In the genomic region with DNA sequence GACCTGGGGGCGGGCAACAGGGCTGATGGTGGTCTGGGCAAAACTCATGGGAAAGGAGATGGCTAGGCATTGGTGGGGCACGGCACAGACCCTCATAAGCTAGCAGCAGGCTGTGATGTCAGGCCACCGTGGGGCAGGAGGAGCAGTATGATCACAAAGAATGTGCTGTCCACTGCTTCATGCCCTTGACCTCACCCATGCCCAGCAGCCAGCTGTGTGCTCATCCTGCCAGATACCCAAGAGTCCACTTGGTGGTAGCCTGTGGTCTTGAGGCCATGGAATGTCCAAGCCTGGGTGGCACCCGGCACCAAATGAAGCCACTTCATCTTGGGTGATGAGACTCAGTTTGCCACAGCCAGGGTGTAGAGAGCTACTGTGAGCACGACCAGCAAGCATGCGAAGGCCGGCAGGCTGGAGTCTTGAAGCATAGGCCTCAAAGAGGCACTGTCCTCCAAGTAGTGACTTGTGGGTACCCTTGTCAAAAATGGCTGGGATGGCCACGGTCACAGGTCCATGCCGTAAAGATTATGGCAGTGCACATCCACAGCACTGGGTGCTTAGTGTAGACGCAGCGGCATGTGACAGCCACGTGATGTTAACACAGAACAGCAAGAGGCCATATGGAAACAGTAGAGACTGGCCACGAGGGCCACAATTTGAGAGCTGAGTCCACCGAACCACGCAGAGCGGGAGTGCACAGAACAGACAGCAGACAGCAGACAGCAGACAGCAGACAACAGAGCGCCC, we compare ENCODE assay signal across 12 cellular contexts. TPM values are rescaled to one million over a fixed set of nuclear protein-coding genes. Genes with fewer than 3 reads are reported as not detected.
DNase-seq lines count a peak whose midpoint lies in the region; ATAC-seq and TF ChIP-seq lines count a peak whose summit lies in the region.
"Had no signal": no experiment of that assay in that cellular context is flagged by ENCODE, and none has a peak within 500 bp of the region (broad histone marks: within the 10 kb centered on the region; RNA-seq: fewer than 3 reads in every experiment).

No MANE protein-coding gene starts in this region.

- no peaks in the 10 kb centered on the region for H3K9me3 Mint-ChIP-seq in effector memory CD8-positive, alpha-beta T cell

- CTCF ChIA-PET in IMR-90 (lab: Yijun Ruan, JAX): no interaction called here

- H4K91ac ChIP-seq in IMR-90 (ENCODE audit: insufficient read depth, low read depth, low read length) (no peak overlapping the region), neuronal stem cell (ENCODE audit: low read depth, low read length, poor library complexity) (peak overlapping the region; percentile 88)

- H2BK5ac ChIP-seq in IMR-90 (ENCODE audit: low read depth, low read length, poor library complexity, severe bottlenecking) (no peak overlapping the region), neuronal stem cell (ENCODE audit: low read length) (no peak overlapping the region)

- TF ChIP-seq POLR2A in IMR-90 (IDR thresholded peaks at IDR 0.05; ENCODE audit: low read depth, low read length): no peak

- H2AFZ ChIP-seq in IMR-90 (replicated peaks; ENCODE audit: low read length, poor library complexity) (no peak overlapping the region), neuronal stem cell (ENCODE audit: low read length) (no peak overlapping the region)
- H2AFZ ChIP-seq: PC-9 had no signal

- no TSS peak for BruUV-seq in IMR-90 (replicated peaks; lab: Mats Ljungman, UMichigan)

- no peak overlapping the region for H2AK5ac ChIP-seq in IMR-90 (ENCODE audit: low read depth, low read length)
- peak overlapping the region; percentile 12 for H2AK5ac ChIP-seq in neuronal stem cell (ENCODE audit: low read depth, low read length)

- H3K79me1 ChIP-seq in IMR-90 (ENCODE audit: low read depth in 1 of 2, low read length in 2 of 2): peaks cover 4 to 21% of the 10 kb centered on the region in 2 experiments; a peak in 2 of 4 replicates
- H3K79me1 ChIP-seq in neuronal stem cell (ENCODE audit: low read depth, low read length): peaks cover 16% of the 10 kb centered on the region

- H3K36me3 ChIP-seq in BLaER1 treated with 17β-estradiol and CSF1 and Interleukin-3, amounts not matched to agents 10 nM and 100 nM: peaks cover 10 to 28% (median 20%) of the 10 kb centered on the region in 11 experiments; a peak in 19 of 22 replicates
- no peaks in the 10 kb centered on the region for H3K36me3 ChIP-seq in IMR-90 (ENCODE audit: control insufficient read depth, insufficient read depth, low read length)
- H3K36me3 ChIP-seq in neuronal stem cell (replicated peaks in 1 of 2; ENCODE audit: control insufficient read depth in 2 of 2, insufficient read depth in 2 of 2, low read length in 2 of 2): peaks cover 10 to 32% of the 10 kb centered on the region in 2 donors

- TF ChIP-seq RAD21 in IMR-90 (IDR thresholded peaks at IDR 0.05; ENCODE audit: low read length): no peak

- no peak overlapping the region for H2BK20ac ChIP-seq in IMR-90 (ENCODE audit: low read depth, low read length)

- H2BK120ac ChIP-seq in IMR-90 (ENCODE audit: low read depth, low read length) (no peak overlapping the region), neuronal stem cell (ENCODE audit: low read depth, low read length) (no peak overlapping the region)

- H3K4me2 ChIP-seq in BLaER1 treated with 17β-estradiol and CSF1 and Interleukin-3, amounts not matched to agents 10 nM and 100 nM: peak overlapping the region in 10 of 11 experiments; percentile 73 to 91 (median 84); a peak in 18 of 22 replicates
- H3K4me2 ChIP-seq in IMR-90 (ENCODE audit: low read depth, low read length): no peak overlapping the region
- no peak overlapping the region for H3K4me2 ChIP-seq in neuronal stem cell (ENCODE audit: insufficient read depth, low read length, poor library complexity, severe bottlenecking)
- H3K4me2 ChIP-seq: PC-9 had no signal

- peak overlapping the region in 1 of 2 donors; percentile 81 for H3K27ac Mint-ChIP-seq in effector memory CD8-positive, alpha-beta T cell

- no peak overlapping the region for H3K56ac ChIP-seq in IMR-90 (ENCODE audit: extremely low read depth, insufficient read depth, low read length)

- intact Hi-C loops in IMR-90 (cut with micrococcal nuclease): no loop called here

- no peak overlapping the region for H4K8ac ChIP-seq in IMR-90 (ENCODE audit: low read depth in 2 of 2, low read length in 2 of 2)
- no peak overlapping the region for H4K8ac ChIP-seq in neuronal stem cell (ENCODE audit: low read depth, low read length)

- dilution Hi-C loops in IMR-90 (cut with HindIII; ENCODE audit: low sequenced_read_pairs, unreplicated experiment): no loop called here

- H3K4ac ChIP-seq in IMR-90 (ENCODE audit: low read depth, low read length) (no peak overlapping the region), neuronal stem cell (ENCODE audit: low read length) (no peak overlapping the region)

- H2BK12ac ChIP-seq in neuronal stem cell (ENCODE audit: low read length): no peak overlapping the region

- no peak overlapping the region for H2AK9ac ChIP-seq in IMR-90 (replicated peaks; ENCODE audit: low read depth, low read length, poor library complexity)

- H3K18ac ChIP-seq in IMR-90 (ENCODE audit: low read depth, low read length) (no peak overlapping the region), neuronal stem cell (ENCODE audit: low read length) (peak overlapping the region; percentile 6)

- no peak overlapping the region for H3K23ac ChIP-seq in IMR-90 (ENCODE audit: low read depth, low read length)
- H3K23ac ChIP-seq in neuronal stem cell (ENCODE audit: low read depth, low read length, poor library complexity): peak overlapping the region; percentile 56

- 97% methylated on average over 13 of the region's 17 CpGs; no CpG with 5 or more reads in 1 of the 2 experiments for WGBS in IMR-90 (ENCODE audit: extremely low coverage in 2 of 2, insufficient read length in 1 of 2), 2 experiments
- WGBS in neuronal stem cell (ENCODE audit: extremely low coverage in 2 of 2, insufficient read length in 2 of 2, insufficient replicate concordance in 1 of 2), 2 donors: no CpG with 5 or more reads among the region's 17 CpGs

- in situ Hi-C loops in IMR-90 (cut with MboI; ENCODE audit: low sequenced_read_pairs): no loop called here

- peak overlapping the region in 1 of 11 experiments; percentile 86; a peak in 1 of 22 replicates for H3K9ac ChIP-seq in BLaER1 treated with 17β-estradiol and CSF1 and Interleukin-3, amounts not matched to agents 10 nM and 100 nM
- no peak overlapping the region for H3K9ac ChIP-seq in IMR-90 (ENCODE audit: low read depth, low read length)
- peak overlapping the region; percentile 33 for H3K9ac ChIP-seq in neuronal stem cell (ENCODE audit: low read depth, low read length, poor library complexity)

- H3K4me3 ChIP-seq in BLaER1 treated with 17β-estradiol and CSF1 and Interleukin-3, amounts not matched to agents 10 nM and 100 nM: 0 out of 20 replicates have a peak overlapping the region, but pooled peaks of 1 of the 10 experiments have one; percentile 72
- no peak overlapping the region for H3K4me3 ChIP-seq in IMR-90 (ENCODE audit: insufficient read depth, low read depth, low read length)
- H3K4me3 ChIP-seq in neuronal stem cell (ENCODE audit: low read length in 2 of 2): peak overlapping the region in 1 of 2 donors; percentile 63
- H3K4me3 ChIP-seq: PC-9 had no signal

- no peak for ATAC-seq in IMR-90 (ENCODE audit: low read depth)
- no peak for ATAC-seq in effector memory CD8-positive, alpha-beta T cell (replicated peaks)
- ATAC-seq in omental fat pad (ENCODE audit: low FRiP score): no peak

- no peaks in the 10 kb centered on the region for H3K27me3 Mint-ChIP-seq in effector memory CD8-positive, alpha-beta T cell

- peak overlapping the region; percentile 74 to 77 for H3K4me3 Mint-ChIP-seq in effector memory CD8-positive, alpha-beta T cell

- H3K27me3 ChIP-seq in BLaER1 treated with 17β-estradiol and CSF1 and Interleukin-3, amounts not matched to agents 10 nM and 100 nM: peaks cover 23 to 34% (median 30%) of the 10 kb centered on the region in 11 experiments
- H3K27me3 ChIP-seq in IMR-90 (ENCODE audit: control insufficient read depth, insufficient read depth, low read length) (no peaks in the 10 kb centered on the region), neuronal stem cell (ENCODE audit: control insufficient read depth in 3 of 3, insufficient read depth in 3 of 3, low read depth in 1 of 3, low read length in 3 of 3) (no peaks in the 10 kb centered on the region)

- H3K27ac ChIP-seq in BLaER1 treated with 17β-estradiol and CSF1 and Interleukin-3, amounts not matched to agents 10 nM and 100 nM: no peak overlapping the region
- H3K27ac ChIP-seq in IMR-90 (ENCODE audit: insufficient read depth, low read length): no peak overlapping the region
- H3K27ac ChIP-seq in neuronal stem cell (replicated peaks; ENCODE audit: low read length): no peak overlapping the region
- H3K27ac ChIP-seq: PC-9 had no signal

- H3K4me1 Mint-ChIP-seq in effector memory CD8-positive, alpha-beta T cell (ENCODE audit: low read depth in 2 of 2): peaks cover 14% of the 10 kb centered on the region in 2 donors

- peaks cover 23% of the 10 kb centered on the region for H3K36me3 Mint-ChIP-seq in effector memory CD8-positive, alpha-beta T cell (ENCODE audit: insufficient read depth)

- peaks cover 0 to 8% (median 0%) of the 10 kb centered on the region in 11 experiments; a peak in 1 of 22 replicates for H3K9me3 ChIP-seq in BLaER1 treated with 17β-estradiol and CSF1 and Interleukin-3, amounts not matched to agents 10 nM and 100 nM (replicated peaks in 1 of 11)
- H3K9me3 ChIP-seq in IMR-90 (ENCODE audit: control insufficient read depth, insufficient read depth, low read length): no peaks in the 10 kb centered on the region
- H3K9me3 ChIP-seq in neuronal stem cell (replicated peaks in 1 of 2; ENCODE audit: control insufficient read depth in 2 of 2, insufficient read depth in 1 of 2, low read depth in 1 of 2, low read length in 2 of 2): peaks cover 2 to 9% of the 10 kb centered on the region in 2 donors

- POLR2A ChIA-PET in IMR-90 (lab: Charles Lee; ENCODE audit: unreplicated experiment): no interaction called here

- H2BK15ac ChIP-seq in IMR-90 (ENCODE audit: low read depth, low read length) (no peak overlapping the region), neuronal stem cell (ENCODE audit: low read length) (no peak overlapping the region)

- H3K14ac ChIP-seq in IMR-90 (replicated peaks; ENCODE audit: low read depth, low read length) (0 out of 2 replicates have a peak overlapping the region, but pooled peaks have one; percentile 4), neuronal stem cell (ENCODE audit: low read length) (peak overlapping the region; percentile 17)

- H4K5ac ChIP-seq in IMR-90 (ENCODE audit: low read depth, low read length): no peak overlapping the region

- peaks cover 28 to 78% (median 36%) of the 10 kb centered on the region in 10 experiments for H3K4me1 ChIP-seq in BLaER1 treated with 17β-estradiol and CSF1 and Interleukin-3, amounts not matched to agents 10 nM and 100 nM
- H3K4me1 ChIP-seq in IMR-90 (ENCODE audit: control insufficient read depth, insufficient read depth, low read length) (peaks cover 8% of the 10 kb centered on the region), neuronal stem cell (ENCODE audit: control insufficient read depth in 2 of 2, insufficient read depth in 1 of 2, low read depth in 1 of 2, low read length in 2 of 2) (peaks cover 0 to 23% of the 10 kb centered on the region in 2 donors)

- no peak for TF ChIP-seq CTCF in IMR-90 (conservative IDR thresholded peaks at IDR 0.05; ENCODE audit: low read depth, low read length)
- no peak for TF ChIP-seq CTCF in omental fat pad (IDR thresholded peaks at IDR 0.05)

- peaks cover 31 to 47% (median 35%) of the 10 kb centered on the region in 11 experiments; a peak in 21 of 22 replicates for H4K20me1 ChIP-seq in BLaER1 treated with 17β-estradiol and CSF1 and Interleukin-3, amounts not matched to agents 10 nM and 100 nM
- no peaks in the 10 kb centered on the region for H4K20me1 ChIP-seq in IMR-90 (ENCODE audit: insufficient read depth, low read length)

- DNase-seq in IMR-90 (no peak), neuronal stem cell (ENCODE audit: low spot score) (no peak), NCI-H2171 treated with DMSO at 0.1 percent for 48 hours (lab: John Stamatoyannopoulos, UW) (no peak), NCI-H2171 (lab: John Stamatoyannopoulos, UW) (no peak), omental fat pad (ENCODE audit: low spot score) (no peak), mucosa of gallbladder (ENCODE audit: low spot score) (no peak)
- no peak for DNase-seq in effector memory CD8-positive, alpha-beta T cell
- DNase-seq: MM.1S, NCI-H2227 treated with DMSO at 0.1 percent for 48 hours, T-helper 9 cell had no signal

- H3K9me1 ChIP-seq in IMR-90 (ENCODE audit: insufficient read depth, low read length): peaks cover 18% of the 10 kb centered on the region

RNA-seq across cellular contexts. Expression of a gene that starts 19.0 kb away (rescaled TPM):
- total RNA-seq in IMR-90 (2012; rRNA removed): 2.9 and 3.1 TPM in 2 replicates
- 7.5 and 7.7 TPM in 2 replicates for polyA plus RNA-seq in IMR-90 (2012; rRNA removed)
- 3.8 and 4.2 TPM in 2 replicates for polyA plus RNA-seq in IMR-90 (2012; cell fraction: cytosol; rRNA removed)
- 6.0 and 7.6 TPM in 2 replicates for polyA plus RNA-seq in IMR-90 (2012; cell fraction: nucleus; rRNA removed; ENCODE audit: low replicate concordance)
- polyA plus RNA-seq in neuronal stem cell (2013, experiment 1 of 2): 35.6 TPM
- 34.8 TPM for polyA plus RNA-seq in neuronal stem cell (2013, experiment 2 of 2)
- total RNA-seq in omental fat pad: 10 to 100 TPM in 2 of 4 donors, 1 to 10 TPM in 2; 4.1 to 12.5 (median 8.1) TPM
- 11.9 TPM for total RNA-seq in mucosa of gallbladder

RNA-seq across cellular contexts. Expression of a gene that starts 19.1 kb away (rescaled TPM):
- total RNA-seq in IMR-90 (2012; rRNA removed): 23.1 and 25.5 TPM in 2 replicates
- polyA plus RNA-seq in IMR-90 (2012; rRNA removed): 35.4 and 41.1 TPM in 2 replicates
- polyA plus RNA-seq in IMR-90 (2012; cell fraction: cytosol; rRNA removed): 25.5 and 26.9 TPM in 2 replicates
- 17.8 and 18.6 TPM in 2 replicates for polyA plus RNA-seq in IMR-90 (2012; cell fraction: nucleus; rRNA removed; ENCODE audit: low replicate concordance)
- polyA plus RNA-seq in neuronal stem cell (2013, experiment 1 of 2): 17.5 TPM
- 18.2 TPM for polyA plus RNA-seq in neuronal stem cell (2013, experiment 2 of 2)
- total RNA-seq in omental fat pad: 10 to 100 TPM; 23.1 to 38.0 (median 27.8) TPM
- total RNA-seq in mucosa of gallbladder: 35.4 TPM

Comparison
In these comparisons a context has a peak if more than half of its experiments do, and no peak if none do; other contexts are left out.
1. H3K4me2 ChIP-seq: peak in BLaER1 treated with 17β-estradiol and CSF1 and Interleukin-3, amounts not matched to agents 10 nM and 100 nM (10 of 11); none in IMR-90 (single experiment) and neuronal stem cell (single experiment).